Comparison of ENCODE assay signal across 19 cellular contexts in genomic region chr19:45899253-45899652, GRCh38. TPM values are rescaled to one million over a fixed set of nuclear protein-coding genes. Genes with fewer than 3 reads are reported as not detected.
A peak's percentile ranks its signal among the peaks of the same experiment; 100 is the strongest.
DNase-seq lines count a peak whose midpoint lies in the region; ATAC-seq, FAIRE-seq and TF ChIP-seq lines count a peak whose summit lies in the region.
"Had no signal": no experiment of that assay in that cellular context is flagged by ENCODE, and none has a peak within 500 bp of the region (broad histone marks: within the 10 kb centered on the region; RNA-seq: fewer than 3 reads in every experiment).

No MANE protein-coding gene starts in this region.

- no peaks in the 10 kb centered on the region for H3K27me3 Mint-ChIP-seq in T-helper 17 cell
- H3K27me3 Mint-ChIP-seq: CD8-positive, alpha-beta memory T cell had no signal

- CTCF ChIA-PET in K562 (lab: Yijun Ruan, JAX; ENCODE audit: low intra/inter-chr PET ratio), result no interaction called here

- in situ Hi-C loops in K562 (cut with MboI), result no loop called here

- H3K27me3 ChIP-seq in K562 (ENCODE audit: control insufficient read depth in 2 of 2, insufficient read depth in 2 of 2, low read length in 2 of 2), result no peaks in the 10 kb centered on the region
- no peaks in the 10 kb centered on the region for H3K27me3 ChIP-seq in vagina
- H3K27me3 ChIP-seq: BE2C had no signal

- no peak for ATAC-seq in T-helper 17 cell
- no peak for ATAC-seq in K562

- DNase-seq in T-helper 17 cell (no peak), K562 (ENCODE audit: extremely low read depth in 1 of 4, low spot score in 3 of 4) (no peak), vagina (ENCODE audit: extremely low spot score in 2 of 2) (no peak)
- DNase-seq: ACHN; BE2C; C1 segment of cervical spinal cord; Caco-2; CD4-positive, CD25-positive, alpha-beta regulatory T cell; CD8-positive, alpha-beta memory T cell; DMS153; DMS79; GDM1; GM23248 had no signal

- no peak for TF ChIP-seq EP300 in K562 (IDR thresholded peaks at IDR 0.05; ENCODE audit: low read length)

- H3K4me1 ChIP-seq in K562 (replicated peaks in 1 of 2; ENCODE audit: control insufficient read depth in 2 of 2, insufficient read depth in 2 of 2, low read length in 2 of 2), result peaks cover 6 to 25% of the 10 kb centered on the region in 2 experiments; a peak in 4 of 5 replicates
- H3K4me1 ChIP-seq in vagina, result peaks cover 24% of the 10 kb centered on the region
- H3K4me1 ChIP-seq: BE2C had no signal

- H3K36me3 Mint-ChIP-seq in T-helper 17 cell (ENCODE audit: low read depth), result peaks cover 2% of the 10 kb centered on the region

- peaks cover 20% of the 10 kb centered on the region for H3K79me2 ChIP-seq in K562 (ENCODE audit: control insufficient read depth, insufficient read depth, low read length)

- H3K4me3 Mint-ChIP-seq in T-helper 17 cell, result peak overlapping the region; percentile 21

- intact Hi-C loops in K562 (cut with micrococcal nuclease), result no loop called here
- intact Hi-C loops in vagina (cut with DNase I), result no loop called here

- H3K9ac ChIP-seq in K562 (ENCODE audit: insufficient read depth in 1 of 2, low read depth in 2 of 2, low read length in 2 of 2), result no peak overlapping the region
- H3K9ac ChIP-seq: GM23248 had no signal

- H3K9me1 ChIP-seq in K562 (ENCODE audit: control insufficient read depth, insufficient read depth, low read length), result no peaks in the 10 kb centered on the region

- H3K36me3 ChIP-seq in K562 (ENCODE audit: control insufficient read depth, insufficient read depth, low read length) (peaks cover 35% of the 10 kb centered on the region), vagina (peaks cover 0 to 46% of the 10 kb centered on the region in 2 donors)

- H3K4me3 ChIP-seq in K562 (no peak overlapping the region), vagina (no peak overlapping the region)
- H3K4me3 ChIP-seq: GM23248, HAP-1 had no signal

- peaks cover 15% of the 10 kb centered on the region for H3K4me1 Mint-ChIP-seq in T-helper 17 cell

- no TSS peak for BruUV-seq in K562 (replicated peaks; lab: Mats Ljungman, UMichigan)

- no peak for TF ChIP-seq RAD21 in K562 (CRISPR knock-in tag; conservative IDR thresholded peaks at IDR 0.05 in 1 of 2, IDR thresholded peaks at IDR 0.05 in 1 of 2)

- H2AFZ ChIP-seq in K562 (ENCODE audit: low read depth, low read length), result no peak overlapping the region
- H2AFZ ChIP-seq: GM23248 had no signal

- 93% methylated on average over 5 of the region's 7 CpGs for WGBS in K562 (ENCODE audit: insufficient coverage, low coverage, missing lambda C conversion rate)

- no peak overlapping the region for H3K27ac Mint-ChIP-seq in T-helper 17 cell

- POLR2A ChIA-PET in K562 (lab: Yijun Ruan, JAX), result interaction anchor here (0.8 kb wide), 1 partner anchor 13 kb away, joined by 3 read pairs; the partner anchor contains the start of gene IRF2BP1

- FAIRE-seq in K562 (lab: Jason Lieb, UNC), result no peak
- FAIRE-seq: A204.1, GM12892, GM18507 had no signal

- TF ChIP-seq POLR2A in K562 (conservative IDR thresholded peaks at IDR 0.05) (no peak), vagina (IDR thresholded peaks at IDR 0.05) (no peak)

- no peaks in the 10 kb centered on the region for H4K20me1 ChIP-seq in K562 (replicated peaks; ENCODE audit: control insufficient read depth, insufficient read depth, low read length)

- no peak overlapping the region for H3K27ac ChIP-seq in K562 (ENCODE audit: extremely low read depth, low read depth, low read length)
- no peak overlapping the region for H3K27ac ChIP-seq in vagina
- H3K27ac ChIP-seq: GM23248 had no signal

- TF ChIP-seq CTCF in K562 (IDR thresholded peaks at IDR 0.05 in 2 of 3, conservative IDR thresholded peaks at IDR 0.05 in 1 of 3; ENCODE audit: insufficient read depth in 2 of 3, low read depth in 1 of 3, low read length in 3 of 3) (no peak), vagina (IDR thresholded peaks at IDR 0.05) (no peak)

- H3K9me3 ChIP-seq in T-helper 17 cell (ENCODE audit: control insufficient read depth, low read length, poor library complexity, severe bottlenecking) (no peaks in the 10 kb centered on the region), K562 (replicated peaks; ENCODE audit: control insufficient read depth, insufficient read depth, low read depth, low read length) (no peaks in the 10 kb centered on the region), vagina (no peaks in the 10 kb centered on the region)
- H3K9me3 ChIP-seq: BE2C, Caco-2, HAP-1 had no signal

- H3K4me2 ChIP-seq in K562 (ENCODE audit: insufficient read depth, low read length), result no peak overlapping the region

RNA-seq across cellular contexts. Expression of gene MYPOP, which starts 3.2 kb away (rescaled TPM):
- total RNA-seq in T-helper 17 cell (1 to 10 TPM; 7.1 to 7.5 TPM), K562 (2014; rRNA removed) (2.6 and 2.8 TPM in 2 replicates), K562 (2014; rRNA removed; fragmentation: Illumina TruSeq; extraction: Trizol) (0.61 and 0.80 TPM in 2 replicates), K562 (2015; rRNA removed; fragmentation: Illumina TruSeq; extraction: Trizol) (1.0 and 1.6 TPM in 2 replicates), K562 (2021) (7.4 and 7.6 TPM in 2 replicates), vagina (13.8 TPM)
- 2.2 and 5.3 TPM in 2 replicates for total RNA-seq in K562 (2011; cell fraction: chromatin; rRNA removed; ENCODE audit: low replicate concordance)
- 3.0 and 3.4 TPM in 2 replicates for total RNA-seq in K562 (2011; cell fraction: nucleolus; rRNA removed)
- 3.4 and 4.7 TPM in 2 replicates for total RNA-seq in K562 (2011; cell fraction: nucleoplasm; rRNA removed)
- polyA plus RNA-seq in K562 (2011; rRNA removed) (0.72 and 1.3 TPM in 2 replicates), K562 (2014; fragmentation: Illumina TruSeq; extraction: Trizol) (1.7 and 1.9 TPM in 2 replicates), K562 (2014; fragmentation: Nextera tagmentation; extraction: Ambion mirVana) (under 1 TPM; 0.32 to 0.34 TPM), K562 (2014; rRNA removed) (2.4 and 4.9 TPM in 2 replicates)
- 1.5 and 2.2 TPM in 2 replicates for polyA plus RNA-seq in K562 (2011; cell fraction: cytosol; rRNA removed)
- polyA plus RNA-seq in K562 (2011; cell fraction: nucleus; rRNA removed), result 2.9 and 5.2 TPM in 2 replicates
- 3.1 and 4.0 TPM in 2 replicates for polyA plus RNA-seq in K562 (2012)
- 0.28 and 0.33 TPM in 2 replicates for polyA minus RNA-seq in K562 (2011; rRNA and poly(A)+ RNA removed)
- polyA minus RNA-seq in K562 (2011; cell fraction: cytosol; rRNA and poly(A)+ RNA removed), result 1.9 and 2.3 TPM in 2 replicates
- 0.94 and 1.3 TPM in 2 replicates for polyA minus RNA-seq in K562 (2011; cell fraction: nucleus; rRNA and poly(A)+ RNA removed)

RNA-seq across cellular contexts. Expression of gene IRF2BP1, which starts 13.3 kb away (rescaled TPM):
- total RNA-seq in T-helper 17 cell (10 to 100 TPM; 16.0 to 18.7 TPM), K562 (2014; rRNA removed) (32.2 and 38.8 TPM in 2 replicates), K562 (2014; rRNA removed; fragmentation: Illumina TruSeq; extraction: Trizol) (2.6 and 2.8 TPM in 2 replicates), K562 (2015; rRNA removed; fragmentation: Illumina TruSeq; extraction: Trizol) (8.4 and 9.5 TPM in 2 replicates), K562 (2021) (35.0 and 35.9 TPM in 2 replicates), vagina (32.2 TPM)
- total RNA-seq in K562 (2011; cell fraction: chromatin; rRNA removed; ENCODE audit: low replicate concordance), result 2.2 and 10.2 TPM in 2 replicates
- total RNA-seq in K562 (2011; cell fraction: nucleolus; rRNA removed), result 19.5 and 20.3 TPM in 2 replicates
- 5.5 and 7.2 TPM in 2 replicates for total RNA-seq in K562 (2011; cell fraction: nucleoplasm; rRNA removed)
- polyA plus RNA-seq in K562 (2011; rRNA removed) (3.2 and 5.0 TPM in 2 replicates), K562 (2014; fragmentation: Illumina TruSeq; extraction: Trizol) (3.5 and 8.6 TPM in 2 replicates), K562 (2014; fragmentation: Nextera tagmentation; extraction: Ambion mirVana) (under 1 TPM; 0.61 to 0.62 TPM), K562 (2014; rRNA removed) (14.3 and 18.8 TPM in 2 replicates)
- 4.7 and 20.7 TPM in 2 replicates for polyA plus RNA-seq in K562 (2011; cell fraction: cytosol; rRNA removed)
- 5.6 and 10.1 TPM in 2 replicates for polyA plus RNA-seq in K562 (2011; cell fraction: nucleus; rRNA removed)
- polyA plus RNA-seq in K562 (2012), result 14.9 and 16.5 TPM in 2 replicates
- polyA minus RNA-seq in K562 (2011; rRNA and poly(A)+ RNA removed), result 2.2 and 3.4 TPM in 2 replicates
- 12.9 and 19.5 TPM in 2 replicates for polyA minus RNA-seq in K562 (2011; cell fraction: cytosol; rRNA and poly(A)+ RNA removed)
- polyA minus RNA-seq in K562 (2011; cell fraction: nucleus; rRNA and poly(A)+ RNA removed), result 12.3 and 15.7 TPM in 2 replicates

RNA-seq across cellular contexts. Expression of gene NANOS2, which starts 15.3 kb away (rescaled TPM):
- not detected for total RNA-seq in T-helper 17 cell
- total RNA-seq in K562 (2011; cell fraction: chromatin; rRNA removed; ENCODE audit: low replicate concordance), result not detected in 2 replicates
- total RNA-seq in K562 (2011; cell fraction: nucleolus; rRNA removed), result not detected in 2 replicates
- not detected in 2 replicates for total RNA-seq in K562 (2011; cell fraction: nucleoplasm; rRNA removed)
- total RNA-seq in K562 (2014; rRNA removed), result 0.08 TPM in 1 of 2 replicates, not detected in the other
- total RNA-seq in K562 (2014; rRNA removed; fragmentation: Illumina TruSeq; extraction: Trizol), result not detected in 2 replicates
- not detected in 2 replicates for total RNA-seq in K562 (2015; rRNA removed; fragmentation: Illumina TruSeq; extraction: Trizol)
- total RNA-seq in K562 (2021), result not detected in 2 replicates
- not detected in 2 replicates for polyA plus RNA-seq in K562 (2011; rRNA removed)
- not detected in 2 replicates for polyA plus RNA-seq in K562 (2011; cell fraction: cytosol; rRNA removed)
- not detected in 2 replicates for polyA plus RNA-seq in K562 (2011; cell fraction: nucleus; rRNA removed)
- not detected in 2 replicates for polyA plus RNA-seq in K562 (2012)
- not detected in 2 replicates for polyA plus RNA-seq in K562 (2014; fragmentation: Illumina TruSeq; extraction: Trizol)
- not detected for polyA plus RNA-seq in K562 (2014; fragmentation: Nextera tagmentation; extraction: Ambion mirVana)
- polyA plus RNA-seq in K562 (2014; rRNA removed), result not detected in 2 replicates
- polyA minus RNA-seq in K562 (2011; rRNA and poly(A)+ RNA removed), result not detected in 2 replicates
- not detected in 2 replicates for polyA minus RNA-seq in K562 (2011; cell fraction: cytosol; rRNA and poly(A)+ RNA removed)
- not detected in 2 replicates for polyA minus RNA-seq in K562 (2011; cell fraction: nucleus; rRNA and poly(A)+ RNA removed)
- total RNA-seq in vagina, result not detected
- total RNA-seq: Caco-2; CD4-positive, CD25-positive, alpha-beta regulatory T cell; CD8-positive, alpha-beta memory T cell; Daoy; GM23248; H4 had no signal
- polyA plus RNA-seq: CD4-positive, CD25-positive, alpha-beta regulatory T cell; CD8-positive, alpha-beta memory T cell; GM23248 had no signal

RNA-seq across cellular contexts. Expression of gene FOXA3, which starts 35.1 kb away (rescaled TPM):
- total RNA-seq in T-helper 17 cell (not detected), K562 (2014; rRNA removed) (5.5 and 8.9 TPM in 2 replicates), K562 (2014; rRNA removed; fragmentation: Illumina TruSeq; extraction: Trizol) (3.3 and 3.5 TPM in 2 replicates), K562 (2015; rRNA removed; fragmentation: Illumina TruSeq; extraction: Trizol) (3.2 and 3.5 TPM in 2 replicates), K562 (2021) (8.1 and 8.6 TPM in 2 replicates), vagina (not detected)
- total RNA-seq in K562 (2011; cell fraction: chromatin; rRNA removed; ENCODE audit: low replicate concordance), result 4.9 and 12.6 TPM in 2 replicates
- 8.7 and 8.8 TPM in 2 replicates for total RNA-seq in K562 (2011; cell fraction: nucleolus; rRNA removed)
- total RNA-seq in K562 (2011; cell fraction: nucleoplasm; rRNA removed), result 7.4 and 7.8 TPM in 2 replicates
- polyA plus RNA-seq in K562 (2011; rRNA removed) (10.7 and 15.5 TPM in 2 replicates), K562 (2014; fragmentation: Illumina TruSeq; extraction: Trizol) (4.7 and 6.1 TPM in 2 replicates), K562 (2014; fragmentation: Nextera tagmentation; extraction: Ambion mirVana) (1 to 10 TPM; 1.3 to 1.5 TPM), K562 (2014; rRNA removed) (5.0 and 6.7 TPM in 2 replicates)
- 19.1 and 21.5 TPM in 2 replicates for polyA plus RNA-seq in K562 (2011; cell fraction: cytosol; rRNA removed)
- polyA plus RNA-seq in K562 (2011; cell fraction: nucleus; rRNA removed), result 8.5 and 9.2 TPM in 2 replicates
- polyA plus RNA-seq in K562 (2012), result 5.3 and 6.6 TPM in 2 replicates
- 10.7 and 18.1 TPM in 2 replicates for polyA minus RNA-seq in K562 (2011; rRNA and poly(A)+ RNA removed)
- 4.2 and 7.2 TPM in 2 replicates for polyA minus RNA-seq in K562 (2011; cell fraction: cytosol; rRNA and poly(A)+ RNA removed)
- polyA minus RNA-seq in K562 (2011; cell fraction: nucleus; rRNA and poly(A)+ RNA removed), result 3.0 and 3.4 TPM in 2 replicates
- total RNA-seq: CD4-positive, CD25-positive, alpha-beta regulatory T cell; GM23248 had no signal
- polyA plus RNA-seq: CD4-positive, CD25-positive, alpha-beta regulatory T cell; CD8-positive, alpha-beta memory T cell; GM23248 had no signal

RNA-seq across cellular contexts. Expression of gene SYMPK, which starts 36.3 kb away (rescaled TPM):
- 10 to 100 TPM; 75.5 to 81.6 TPM for total RNA-seq in T-helper 17 cell
- total RNA-seq in K562 (2011; cell fraction: chromatin; rRNA removed; ENCODE audit: low replicate concordance), result 281 and 416 TPM in 2 replicates
- 171 and 172 TPM in 2 replicates for total RNA-seq in K562 (2011; cell fraction: nucleolus; rRNA removed)
- total RNA-seq in K562 (2011; cell fraction: nucleoplasm; rRNA removed), result 158 and 183 TPM in 2 replicates
- 58.4 and 60.4 TPM in 2 replicates for total RNA-seq in K562 (2014; rRNA removed)
- total RNA-seq in K562 (2014; rRNA removed; fragmentation: Illumina TruSeq; extraction: Trizol), result 26.4 and 31.4 TPM in 2 replicates
- 38.7 and 40.9 TPM in 2 replicates for total RNA-seq in K562 (2015; rRNA removed; fragmentation: Illumina TruSeq; extraction: Trizol)
- 86.9 and 95.5 TPM in 2 replicates for total RNA-seq in K562 (2021)
- 80.3 and 101 TPM in 2 replicates for polyA plus RNA-seq in K562 (2011; rRNA removed)
- polyA plus RNA-seq in K562 (2011; cell fraction: cytosol; rRNA removed), result 76.7 and 115 TPM in 2 replicates
- polyA plus RNA-seq in K562 (2011; cell fraction: nucleus; rRNA removed), result 192 and 225 TPM in 2 replicates
- 73.1 and 85.2 TPM in 2 replicates for polyA plus RNA-seq in K562 (2012)
- polyA plus RNA-seq in K562 (2014; fragmentation: Illumina TruSeq; extraction: Trizol), result 79.4 and 82.9 TPM in 2 replicates
- under 1 TPM; 0.73 to 0.85 TPM for polyA plus RNA-seq in K562 (2014; fragmentation: Nextera tagmentation; extraction: Ambion mirVana)
- polyA plus RNA-seq in K562 (2014; rRNA removed), result 63.1 and 66.5 TPM in 2 replicates
- polyA minus RNA-seq in K562 (2011; rRNA and poly(A)+ RNA removed), result 96.1 and 136 TPM in 2 replicates
- polyA minus RNA-seq in K562 (2011; cell fraction: cytosol; rRNA and poly(A)+ RNA removed), result 80.5 and 91.6 TPM in 2 replicates
- 37.0 and 46.3 TPM in 2 replicates for polyA minus RNA-seq in K562 (2011; cell fraction: nucleus; rRNA and poly(A)+ RNA removed)
- total RNA-seq in vagina, result 43.2 TPM
